ENCODE assay signal across 15 cellular contexts in the genomic region with DNA sequence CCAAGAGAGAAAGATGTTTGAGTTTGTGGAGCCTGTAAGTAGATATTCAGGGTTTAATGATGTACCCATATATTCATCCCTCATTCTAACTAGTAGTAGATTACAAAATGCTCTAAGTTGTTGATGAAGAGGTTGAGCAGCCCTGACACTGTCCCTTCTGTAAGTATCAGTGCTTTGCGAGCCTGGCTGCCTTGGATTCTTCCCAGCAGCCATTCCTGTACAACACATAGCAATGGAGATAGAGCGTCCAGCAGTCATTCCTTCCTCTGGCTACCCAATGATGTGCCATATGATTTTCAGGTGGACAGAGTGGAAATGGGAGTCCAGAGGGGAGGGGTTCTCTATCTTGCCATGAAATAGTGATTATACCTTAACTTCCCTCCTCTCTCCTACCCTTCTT.
DNase-seq lines count a peak whose midpoint lies in the region; ATAC-seq and TF ChIP-seq lines count a peak whose summit lies in the region.
"Had no signal": no experiment of that assay in that cellular context is flagged by ENCODE, and none has a peak within 500 bp of the region (broad histone marks: within the 10 kb centered on the region; RNA-seq: fewer than 3 reads in every experiment).

No MANE protein-coding gene starts in this region.

- in situ Hi-C loops in IMR-90 (cut with MboI; ENCODE audit: low sequenced_read_pairs) = no loop called here

- H3K23ac ChIP-seq in IMR-90 (ENCODE audit: low read depth, low read length) = no peak overlapping the region
- H3K23ac ChIP-seq in mesendoderm (ENCODE audit: low read length) = no peak overlapping the region

- H2BK20ac ChIP-seq in IMR-90 (ENCODE audit: low read depth, low read length) = no peak overlapping the region

- CTCF ChIA-PET in IMR-90 (lab: Yijun Ruan, JAX) = no interaction called here

- H3K4me3 ChIP-seq in IMR-90 (ENCODE audit: insufficient read depth, low read depth, low read length) (no peak overlapping the region), endodermal cell (ENCODE audit: low read length) (no peak overlapping the region), mesendoderm (ENCODE audit: low read length) (no peak overlapping the region)
- H3K4me3 ChIP-seq: HAP-1 had no signal

- 0 out of 2 replicates have a peak overlapping the region, but pooled peaks have one; percentile 54 for H4K91ac ChIP-seq in IMR-90 (ENCODE audit: insufficient read depth, low read depth, low read length)

- BruUV-seq in IMR-90 (replicated peaks; lab: Mats Ljungman, UMichigan) = no TSS peak

- no peaks in the 10 kb centered on the region for H3K9me3 Mint-ChIP-seq in endodermal cell
- H3K9me3 Mint-ChIP-seq: CD14-positive monocyte; CD8-positive, alpha-beta T cell had no signal

- H3K56ac ChIP-seq in IMR-90 (ENCODE audit: extremely low read depth, insufficient read depth, low read length) (no peak overlapping the region), mesendoderm (ENCODE audit: low read length) (peak overlapping the region; percentile 4)

- no peak for DNase-seq in Right ventricle myocardium inferior (ENCODE audit: missing footprints)
- no peak for DNase-seq in left cardiac atrium
- DNase-seq in IMR-90 = no peak
- DNase-seq in endodermal cell = no peak
- DNase-seq in mesendoderm = no peak
- DNase-seq in epidermal melanocyte (ENCODE audit: insufficient read length, low spot score) = no peak
- DNase-seq in central memory CD4-positive, alpha-beta T cell = no peak
- DNase-seq: CD8-positive, alpha-beta T cell; COR-L47; DMS153; DMS79 treated with DMSO at 0.1 percent for 48 hours; GOT3 had no signal

- no CpG with 5 or more reads among the region's 2 CpGs for WGBS in IMR-90 (ENCODE audit: extremely low coverage in 2 of 2, insufficient read length in 1 of 2), 2 experiments
- WGBS in endodermal cell (ENCODE audit: insufficient coverage in 1 of 2, insufficient read length in 1 of 2), 2 experiments = 95 to 100% methylated on average over 2 of the region's 2 CpGs
- WGBS in mesendoderm (ENCODE audit: extremely low coverage, insufficient coverage, low lambda C conversion rate) = no CpG with 5 or more reads among the region's 2 CpGs

- H4K5ac ChIP-seq in IMR-90 (ENCODE audit: low read depth, low read length) (no peak overlapping the region), mesendoderm (ENCODE audit: low read length) (no peak overlapping the region)

- H3K4ac ChIP-seq in IMR-90 (ENCODE audit: low read depth, low read length) (peak overlapping the region; percentile 29; the same call in 1 of the 2 replicates), mesendoderm (ENCODE audit: low read depth, low read length) (no peak overlapping the region)

- H2BK5ac ChIP-seq in IMR-90 (ENCODE audit: low read depth, low read length, poor library complexity, severe bottlenecking) (no peak overlapping the region), mesendoderm (ENCODE audit: low read length) (peak overlapping the region; percentile 66)

- H3K9me3 ChIP-seq in IMR-90 (ENCODE audit: control insufficient read depth, insufficient read depth, low read length) = no peaks in the 10 kb centered on the region
- H3K9me3 ChIP-seq in endodermal cell (ENCODE audit: control insufficient read depth, low read length) = no peaks in the 10 kb centered on the region
- H3K9me3 ChIP-seq: HAP-1 had no signal

- no peaks in the 10 kb centered on the region for H3K27me3 Mint-ChIP-seq in endodermal cell (ENCODE audit: insufficient read depth)

- no peak for TF ChIP-seq POLR2A in IMR-90 (IDR thresholded peaks at IDR 0.05; ENCODE audit: low read depth, low read length)

- peaks cover 57% of the 10 kb centered on the region for H3K4me1 Mint-ChIP-seq in endodermal cell

- no peaks in the 10 kb centered on the region for H3K27me3 ChIP-seq in IMR-90 (ENCODE audit: control insufficient read depth, insufficient read depth, low read length)
- no peaks in the 10 kb centered on the region for H3K27me3 ChIP-seq in endodermal cell (ENCODE audit: control insufficient read depth, insufficient read depth, low read length, poor library complexity, severe bottlenecking)
- H3K27me3 ChIP-seq in mesendoderm (ENCODE audit: insufficient read depth, low read length, poor library complexity) = no peaks in the 10 kb centered on the region

- H2AK9ac ChIP-seq in IMR-90 (replicated peaks; ENCODE audit: low read depth, low read length, poor library complexity) = no peak overlapping the region

- ATAC-seq in Right ventricle myocardium inferior (peak; percentile 35), left cardiac atrium (no peak), IMR-90 (ENCODE audit: low read depth) (peak; percentile 9; the same call in 1 of the 2 replicates)
- ATAC-seq: CD8-positive, alpha-beta T cell had no signal

- 0 out of 2 replicates have a peak overlapping the region, but pooled peaks have one; percentile 46 for H3K14ac ChIP-seq in IMR-90 (replicated peaks; ENCODE audit: low read depth, low read length)

- intact Hi-C loops in Right ventricle myocardium inferior (cut with DNase I) = loop anchor here (10.0 kb wide), 1 partner anchor 300 kb away; no protein-coding TSS in a partner anchor
- intact Hi-C loops in left cardiac atrium (cut with DNase I) = no loop called here
- intact Hi-C loops in IMR-90 (cut with micrococcal nuclease) = no loop called here

- H3K9me1 ChIP-seq in IMR-90 (ENCODE audit: insufficient read depth, low read length) = 0 out of 2 replicates have a peak, but pooled peaks cover 2% of the 10 kb centered on the region

- H3K79me1 ChIP-seq in IMR-90 (ENCODE audit: low read depth in 1 of 2, low read length in 2 of 2) = no peaks in the 10 kb centered on the region
- H3K79me1 ChIP-seq in mesendoderm (ENCODE audit: low read length) = no peaks in the 10 kb centered on the region

- H2AK5ac ChIP-seq in IMR-90 (ENCODE audit: low read depth, low read length) (no peak overlapping the region), mesendoderm (ENCODE audit: low read length) (peak overlapping the region; percentile 38)

- H3K4me3 Mint-ChIP-seq in endodermal cell = no peak overlapping the region
- H3K4me3 Mint-ChIP-seq: CD14-positive monocyte; CD8-positive, alpha-beta T cell had no signal

- H3K4me1 ChIP-seq in IMR-90 (ENCODE audit: control insufficient read depth, insufficient read depth, low read length) (peaks cover 4% of the 10 kb centered on the region), endodermal cell (ENCODE audit: control insufficient read depth, insufficient read depth, low read length) (peaks cover 21% of the 10 kb centered on the region), mesendoderm (ENCODE audit: control insufficient read depth, low read depth, low read length) (peaks cover 15% of the 10 kb centered on the region)
- H3K4me1 ChIP-seq: HAP-1 had no signal

- H2BK15ac ChIP-seq in IMR-90 (ENCODE audit: low read depth, low read length) (no peak overlapping the region), mesendoderm (replicated peaks; ENCODE audit: low read depth) (no peak overlapping the region)

- H3K79me2 ChIP-seq in mesendoderm (ENCODE audit: control insufficient read depth, insufficient read depth, low read length) = no peaks in the 10 kb centered on the region

- no peak overlapping the region for H2AFZ ChIP-seq in IMR-90 (replicated peaks; ENCODE audit: low read length, poor library complexity)

- no peak overlapping the region for H3K4me2 ChIP-seq in IMR-90 (ENCODE audit: low read depth, low read length)
- no peak overlapping the region for H3K4me2 ChIP-seq in mesendoderm (ENCODE audit: low read length)

- H3K36me3 Mint-ChIP-seq in endodermal cell (ENCODE audit: low read depth) = peaks cover 19% of the 10 kb centered on the region

- no peaks in the 10 kb centered on the region for H3K36me3 ChIP-seq in IMR-90 (ENCODE audit: control insufficient read depth, insufficient read depth, low read length)
- no peaks in the 10 kb centered on the region for H3K36me3 ChIP-seq in endodermal cell (ENCODE audit: control insufficient read depth, insufficient read depth, low read length)
- no peaks in the 10 kb centered on the region for H3K36me3 ChIP-seq in mesendoderm (ENCODE audit: control insufficient read depth, insufficient read depth, low read length)
- H3K36me3 ChIP-seq: HAP-1 had no signal

- no peak for TF ChIP-seq CTCF in IMR-90 (conservative IDR thresholded peaks at IDR 0.05; ENCODE audit: low read depth, low read length)
- no peak for TF ChIP-seq CTCF in endodermal cell (conservative IDR thresholded peaks at IDR 0.05)

- H3K27ac Mint-ChIP-seq in endodermal cell = peak overlapping the region; percentile 1
- H3K27ac Mint-ChIP-seq: CD8-positive, alpha-beta T cell had no signal

- H3K27ac ChIP-seq in IMR-90 (ENCODE audit: insufficient read depth, low read length) = no peak overlapping the region
- H3K27ac ChIP-seq in endodermal cell (ENCODE audit: low read depth, low read length) = no peak overlapping the region
- H3K27ac ChIP-seq in mesendoderm (ENCODE audit: low read depth, low read length) = no peak overlapping the region
- H3K27ac ChIP-seq: 22Rv1 had no signal

- POLR2A ChIA-PET in IMR-90 (lab: Charles Lee; ENCODE audit: unreplicated experiment) = no interaction called here

- dilution Hi-C loops in IMR-90 (cut with HindIII; ENCODE audit: low sequenced_read_pairs, unreplicated experiment) = loop anchor here (25.0 kb wide), 1 partner anchor 182 kb away; no protein-coding TSS in a partner anchor

- H3K9ac ChIP-seq in IMR-90 (ENCODE audit: low read depth, low read length) (no peak overlapping the region), endodermal cell (ENCODE audit: extremely low read depth, low read length, poor library complexity, severe bottlenecking) (no peak overlapping the region), mesendoderm (ENCODE audit: low read length) (no peak overlapping the region)

- H4K8ac ChIP-seq in IMR-90 (ENCODE audit: low read depth in 2 of 2, low read length in 2 of 2) (no peak overlapping the region), mesendoderm (ENCODE audit: low read depth, low read length) (no peak overlapping the region)

- H2BK120ac ChIP-seq in IMR-90 (ENCODE audit: low read depth, low read length) (0 out of 2 replicates have a peak overlapping the region, but pooled peaks have one; percentile 27), mesendoderm (ENCODE audit: low read depth, low read length) (no peak overlapping the region)

- H4K20me1 ChIP-seq in IMR-90 (ENCODE audit: insufficient read depth, low read length) = no peaks in the 10 kb centered on the region

- H3K18ac ChIP-seq in IMR-90 (ENCODE audit: low read depth, low read length) (no peak overlapping the region), mesendoderm (ENCODE audit: low read length) (no peak overlapping the region)

- TF ChIP-seq RAD21 in IMR-90 (IDR thresholded peaks at IDR 0.05; ENCODE audit: low read length) = no peak

TF ChIP-seq in IMR-90, 13 proteins besides CTCF, POLR2A, EP300 and RAD21 (continues in another document):
- TF ChIP-seq, protein P1, sequence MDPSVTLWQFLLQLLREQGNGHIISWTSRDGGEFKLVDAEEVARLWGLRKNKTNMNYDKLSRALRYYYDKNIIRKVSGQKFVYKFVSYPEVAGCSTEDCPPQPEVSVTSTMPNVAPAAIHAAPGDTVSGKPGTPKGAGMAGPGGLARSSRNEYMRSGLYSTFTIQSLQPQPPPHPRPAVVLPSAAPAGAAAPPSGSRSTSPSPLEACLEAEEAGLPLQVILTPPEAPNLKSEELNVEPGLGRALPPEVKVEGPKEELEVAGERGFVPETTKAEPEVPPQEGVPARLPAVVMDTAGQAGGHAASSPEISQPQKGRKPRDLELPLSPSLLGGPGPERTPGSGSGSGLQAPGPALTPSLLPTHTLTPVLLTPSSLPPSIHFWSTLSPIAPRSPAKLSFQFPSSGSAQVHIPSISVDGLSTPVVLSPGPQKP (IDR thresholded peaks at IDR 0.05; ENCODE audit: borderline replicate concordance, low read depth, low read length) = no peak

Comparison
In these comparisons a context has a peak if more than half of its experiments do, and no peak if none do; other contexts are left out.
1. ATAC-seq: peak in Right ventricle myocardium inferior (single experiment) and IMR-90 (single experiment); none in left cardiac atrium (0 of 2).